Comparison of ENCODE assay signal across 31 cellular contexts in the genomic region with DNA sequence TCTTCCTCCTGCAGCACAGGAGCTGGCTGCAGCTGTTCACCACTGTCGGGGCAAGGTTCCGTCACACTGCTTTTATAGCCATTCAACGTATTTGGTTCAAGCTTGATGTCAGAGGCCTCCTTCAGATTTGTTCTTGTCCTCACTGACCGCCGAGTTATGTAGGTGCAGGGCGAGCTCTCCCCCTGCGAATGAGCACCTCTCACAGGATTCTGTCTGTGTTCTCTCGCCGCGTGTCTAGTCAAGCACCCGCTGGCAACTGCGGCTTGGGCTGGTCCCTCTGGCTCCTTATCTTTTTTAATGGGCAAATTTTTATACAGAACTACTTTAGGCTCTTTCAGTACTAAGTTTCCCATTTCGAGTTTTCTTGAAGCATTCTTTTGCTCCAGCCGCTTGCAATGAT.
"Had no signal": no experiment of that assay in that cellular context is flagged by ENCODE, and none has a peak within 500 bp of the region (broad histone marks: within the 10 kb centered on the region; RNA-seq: fewer than 3 reads in every experiment).

No MANE protein-coding gene starts in this region.

- H3K4me2 ChIP-seq: KMS-11 had no signal

- H3K36me3 Mint-ChIP-seq: activated naive CD4-positive, alpha-beta T cell treated with anti-CD3 and anti-CD28 coated beads, Interleukin-2, amount 50 U/mL, for 72 hours had no signal

- H3K27ac Mint-ChIP-seq: activated CD4-positive, alpha-beta T cell treated with anti-CD3 and anti-CD28 coated beads, Interleukin-2, amount 10 ng/mL, durations not matched to agents 7 days and 5 days; activated CD8-positive, alpha-beta T cell treated with anti-CD3 and anti-CD28 coated beads, Interleukin-2, amount 10 ng/mL, durations not matched to agents 7 days and 5 days; activated naive CD4-positive, alpha-beta T cell treated with anti-CD3 and anti-CD28 coated beads, Interleukin-2, amount 50 U/mL, for 72 hours had no signal

- H3K4me3 ChIP-seq: adrenal gland, body of pancreas had no signal

- DNase-seq: activated CD4-positive, alpha-beta T cell treated with anti-CD3 and anti-CD28 coated beads, Interleukin-2, amount 10 ng/mL, durations not matched to agents 7 days and 5 days; activated CD4-positive, alpha-beta T cell treated with anti-CD3 and anti-CD28 coated beads, Interleukin-2, amount 50 U/mL, for 48 hours; activated CD8-positive, alpha-beta T cell treated with anti-CD3 and anti-CD28 coated beads, Interleukin-2, amount 10 ng/mL, durations not matched to agents 7 days and 5 days; activated effector memory CD4-positive, alpha-beta T cell treated with anti-CD3 and anti-CD28 coated beads, Interleukin-2, amount 50 U/mL, for 16 hours; activated naive CD4-positive, alpha-beta T cell; activated T-cell treated with anti-CD3 and anti-CD28 coated beads for 4 hours; activated T-cell treated with anti-CD3 and anti-CD28 coated beads, Interleukin-2, amount 50 U/mL, for 4 hours; body of pancreas; caudate nucleus; MM.1S; MV-4-11; NCI-H1092; NCI-H1436 treated with DMSO at 0.1 percent for 48 hours; NCI-H1694 treated with DMSO at 0.1 percent for 48 hours; NCI-H2029; NCI-H345; NCI-H524 treated with DMSO at 0.1 percent for 48 hours; PC-3; SW 1271; T-helper 1 cell; T-helper 2 cell; T-helper 9 cell had no signal

- ATAC-seq: activated CD8-positive, alpha-beta T cell treated with anti-CD3 and anti-CD28 coated beads, Interleukin-2, amount 10 ng/mL, durations not matched to agents 7 days and 5 days; activated naive CD4-positive, alpha-beta T cell treated with anti-CD3 and anti-CD28 coated beads, Interleukin-2, amount 50 U/mL, for 72 hours; activated T-cell treated with anti-CD3 and anti-CD28 coated beads, Interleukin-2, amount 50 U/mL, for 4 hours; body of pancreas; PC-3; Right ventricle myocardium inferior had no signal

- H3K27ac ChIP-seq: adrenal gland, body of pancreas, KMS-11, RWPE1, VCaP had no signal

- H3K9me3 Mint-ChIP-seq: activated CD4-positive, alpha-beta T cell treated with anti-CD3 and anti-CD28 coated beads, Interleukin-2, amount 10 ng/mL, durations not matched to agents 7 days and 5 days; activated naive CD4-positive, alpha-beta T cell treated with anti-CD3 and anti-CD28 coated beads, Interleukin-2, amount 50 U/mL, for 72 hours; activated T-cell treated with anti-CD3 and anti-CD28 coated beads, Interleukin-2, amount 50 U/mL, for 4 hours had no signal

- H3K27me3 ChIP-seq: adrenal gland, body of pancreas had no signal

- H3K9ac ChIP-seq: KMS-11 had no signal

- H3K4me1 ChIP-seq: body of pancreas had no signal

- FAIRE-seq: astrocyte, bronchial epithelial cell, RCC 7860 had no signal

- H3K9me3 ChIP-seq: adrenal gland, body of pancreas had no signal

- H3K27me3 Mint-ChIP-seq: activated CD4-positive, alpha-beta T cell treated with anti-CD3 and anti-CD28 coated beads, Interleukin-2, amount 10 ng/mL, durations not matched to agents 7 days and 5 days had no signal

- H3K4me1 Mint-ChIP-seq: activated CD4-positive, alpha-beta T cell treated with anti-CD3 and anti-CD28 coated beads, Interleukin-2, amount 10 ng/mL, durations not matched to agents 7 days and 5 days had no signal

- H3K4me3 Mint-ChIP-seq: activated CD4-positive, alpha-beta T cell treated with anti-CD3 and anti-CD28 coated beads, Interleukin-2, amount 10 ng/mL, durations not matched to agents 7 days and 5 days; activated CD8-positive, alpha-beta T cell treated with anti-CD3 and anti-CD28 coated beads, Interleukin-2, amount 10 ng/mL, durations not matched to agents 7 days and 5 days; activated T-cell treated with anti-CD3 and anti-CD28 coated beads, Interleukin-2, amount 50 U/mL, for 4 hours had no signal
